Comparison of ENCODE assay signal across 9 cellular contexts in genomic region chr2:170073288-170073687, GRCh38.
DNase-seq lines count a peak whose midpoint lies in the region; ATAC-seq and TF ChIP-seq lines count a peak whose summit lies in the region.
"Had no signal": no experiment of that assay in that cellular context is flagged by ENCODE, and none has a peak within 500 bp of the region (broad histone marks: within the 10 kb centered on the region; RNA-seq: fewer than 3 reads in every experiment).

No MANE protein-coding gene starts in this region.

- POLR2A ChIA-PET in PC-3 (lab: Charles Lee; ENCODE audit: unreplicated experiment) = no interaction called here

- H3K9me2 ChIP-seq in PC-3 (replicated peaks; ENCODE audit: low read length) = no peaks in the 10 kb centered on the region

- intact Hi-C loops in PC-3 (cut with micrococcal nuclease) = no loop called here
- intact Hi-C loops in prostate gland (cut with DNase I) = no loop called here

- H4K20me1 ChIP-seq in PC-3 (ENCODE audit: low read length) = no peaks in the 10 kb centered on the region

- no peaks in the 10 kb centered on the region for H3K79me2 ChIP-seq in PC-3 (ENCODE audit: low read length)

- H3F3A ChIP-seq in PC-3 (ENCODE audit: low read length, unreplicated experiment) = no peaks in the 10 kb centered on the region

- ATAC-seq in PC-3 (peak; percentile 73), GM18867 (IDR thresholded peaks at IDR 0.05; ENCODE audit: unreplicated experiment) (no peak)

- H3K27me3 ChIP-seq in PC-3 (ENCODE audit: low read length) (no peaks in the 10 kb centered on the region), prostate gland (replicated peaks; ENCODE audit: insufficient read depth) (no peaks in the 10 kb centered on the region)

- TF ChIP-seq POLR2A in prostate gland (IDR thresholded peaks at IDR 0.05) = no peak

- peaks cover 15% of the 10 kb centered on the region; the same call in 1 of the 2 replicates for H3K4me1 ChIP-seq in PC-3 (ENCODE audit: insufficient read depth, low read length)
- no peaks in the 10 kb centered on the region for H3K4me1 ChIP-seq in prostate gland (replicated peaks)

- WGBS in prostate gland = 10% methylated on average over 2 of the region's 2 CpGs

- H3K36me3 ChIP-seq in PC-3 (ENCODE audit: low read depth, low read length) (peaks cover 9% of the 10 kb centered on the region), prostate gland (no peaks in the 10 kb centered on the region)

- H3K4me2 ChIP-seq in PC-3 (ENCODE audit: low read length) = 0 out of 2 replicates have a peak overlapping the region, but pooled peaks have one; percentile 3

- CTCF ChIA-PET in PC-3 (lab: Charles Lee) = no interaction called here

- TF ChIP-seq CTCF in PC-3 (conservative IDR thresholded peaks at IDR 0.05; ENCODE audit: low read depth, low read length) (no peak), fibroblast of pulmonary artery (IDR thresholded peaks at IDR 0.05; ENCODE audit: low read length, missing control alignments) (no peak), prostate gland (IDR thresholded peaks at IDR 0.05) (no peak)

- H3K4me3 ChIP-seq in PC-3 (ENCODE audit: low read length) = no peak overlapping the region
- no peak overlapping the region for H3K4me3 ChIP-seq in fibroblast of pulmonary artery (replicated peaks; ENCODE audit: low read depth, low read length)
- no peak overlapping the region for H3K4me3 ChIP-seq in prostate gland

- H3K27ac ChIP-seq in PC-3 (ENCODE audit: low read length) (no peak overlapping the region), prostate gland (peak overlapping the region in 1 of 2 donors; percentile 13)

- H3K9ac ChIP-seq in PC-3 (ENCODE audit: low read length) = no peak overlapping the region

- peak; percentile 17 for DNase-seq in EL
- DNase-seq in PC-3 = peak; percentile 58
- peak; percentile 97 for DNase-seq in fibroblast of pulmonary artery (ENCODE audit: low read depth)
- peak; percentile 80 for DNase-seq in prostate gland (ENCODE audit: low spot score)
- DNase-seq in T-helper 2 cell = no peak
- DNase-seq in RKO (ENCODE audit: low spot score) = no peak
- no peak for DNase-seq in GOT3 (lab: John Stamatoyannopoulos, UW)
- DNase-seq: stimulated activated CD4-positive, alpha-beta T cell treated with anti-CD3 and anti-CD28 coated beads, Interleukin-2, amount 100 ng/mL, for 24 hours had no signal

- BruUV-seq in PC-3 (replicated peaks; lab: Mats Ljungman, UMichigan) = no TSS peak

- H3K9me3 ChIP-seq in PC-3 (ENCODE audit: low read length) (no peaks in the 10 kb centered on the region), prostate gland (no peaks in the 10 kb centered on the region)

- H2AFZ ChIP-seq in PC-3 (ENCODE audit: low read length) = no peak overlapping the region

Comparison
In these comparisons a context has a peak if more than half of its experiments do, and no peak if none do; other contexts are left out.
1. DNase-seq: peak in EL (single experiment), PC-3 (single experiment), fibroblast of pulmonary artery (single experiment) and prostate gland (single experiment); none in T-helper 2 cell (0 of 5), RKO (single experiment) and GOT3 (single experiment).